Comparison of ENCODE assay signal across 10 cellular contexts in genomic region chr10:13102002-13102794, GRCh38. TPM values are rescaled to one million over a fixed set of nuclear protein-coding genes. Genes with fewer than 3 reads are reported as not detected.
A peak's percentile ranks its signal among the peaks of the same experiment; 100 is the strongest.
DNase-seq lines count a peak whose midpoint lies in the region; ATAC-seq and TF ChIP-seq lines count a peak whose summit lies in the region.
"Had no signal": no experiment of that assay in that cellular context is flagged by ENCODE, and none has a peak within 500 bp of the region (broad histone marks: within the 10 kb centered on the region; RNA-seq: fewer than 3 reads in every experiment).

No MANE protein-coding gene starts in this region.

- in situ Hi-C loops in HAP-1 (cut with MboI; ENCODE audit: low sequenced_read_pairs) = no loop called here

- CTCF ChIA-PET in AG04449 (lab: Yijun Ruan, JAX) = no interaction called here

- DNase-seq in AG04449 (ENCODE audit: low read depth, low spot score) (no peak), LHCN-M2 (ENCODE audit: low read depth) (peak; percentile 45), coronary artery (ENCODE audit: low spot score) (no peak), memory B cell (ENCODE audit: low spot score in 2 of 2) (no peak), HAP-1 (ENCODE audit: low spot score in 2 of 2) (no peak), DMS153 (lab: John Stamatoyannopoulos, UW) (no peak), Karpas-422 (no peak)
- DNase-seq: NCI-H1048 had no signal

- H3K9ac ChIP-seq in Karpas-422 (ENCODE audit: low read length) = no peak overlapping the region

- no peaks in the 10 kb centered on the region for H3K36me3 Mint-ChIP-seq in memory B cell

- no peak overlapping the region for H2AFZ ChIP-seq in Karpas-422 (ENCODE audit: low read length)

- H3K4me1 ChIP-seq in HAP-1 (peaks cover 3% of the 10 kb centered on the region), Karpas-422 (ENCODE audit: low read length) (peaks cover 4% of the 10 kb centered on the region)

- no peaks in the 10 kb centered on the region for H4K20me1 ChIP-seq in Karpas-422 (ENCODE audit: insufficient read depth, low read depth, low read length)

- ATAC-seq in memory B cell (ENCODE audit: low read depth) (no peak), GM18873 (IDR thresholded peaks at IDR 0.05; ENCODE audit: low FRiP score, unreplicated experiment) (no peak)
- ATAC-seq: HCT116 had no signal

- no peaks in the 10 kb centered on the region for H3K9me3 Mint-ChIP-seq in memory B cell

- no peaks in the 10 kb centered on the region for H3K27me3 ChIP-seq in HAP-1 (ENCODE audit: low read depth)
- H3K27me3 ChIP-seq in Karpas-422 (ENCODE audit: low read length) = no peaks in the 10 kb centered on the region

- H3K4me1 Mint-ChIP-seq in memory B cell = peaks cover 20% of the 10 kb centered on the region

- H3K36me3 ChIP-seq in HAP-1 (replicated peaks) (no peaks in the 10 kb centered on the region), Karpas-422 (ENCODE audit: insufficient read depth, low read length) (no peaks in the 10 kb centered on the region)

- H3K79me2 ChIP-seq in Karpas-422 (ENCODE audit: low read length) = no peaks in the 10 kb centered on the region

- H3K27ac Mint-ChIP-seq in memory B cell = peak overlapping the region; percentile 17

- H3K4me2 ChIP-seq in Karpas-422 (ENCODE audit: low read depth, low read length, poor library complexity, severe bottlenecking) = no peak overlapping the region

- POLR2A ChIA-PET in AG04449 (lab: Yijun Ruan, JAX) = no interaction called here

- H3K9me2 ChIP-seq in Karpas-422 (replicated peaks; ENCODE audit: insufficient read depth, low read length) = no peaks in the 10 kb centered on the region

- peak overlapping the region; percentile 89 to 96 for H3K27ac ChIP-seq in coronary artery
- no peak overlapping the region for H3K27ac ChIP-seq in Karpas-422 (ENCODE audit: low read length)

- H3K4me3 ChIP-seq in AG04449 (ENCODE audit: low read depth, low read length) = 0 out of 2 replicates have a peak overlapping the region, but pooled peaks have one; percentile 8
- peak overlapping the region; percentile 69 for H3K4me3 ChIP-seq in coronary artery
- no peak overlapping the region for H3K4me3 ChIP-seq in HAP-1
- H3K4me3 ChIP-seq in Karpas-422 (ENCODE audit: low read length) = no peak overlapping the region

- H3K4me3 Mint-ChIP-seq in memory B cell = no peak overlapping the region

- no peaks in the 10 kb centered on the region for H3K27me3 Mint-ChIP-seq in memory B cell

- no peaks in the 10 kb centered on the region for H3K9me3 ChIP-seq in HAP-1
- no peaks in the 10 kb centered on the region for H3K9me3 ChIP-seq in Karpas-422 (ENCODE audit: low read length)

- TF ChIP-seq CTCF in AG04449 (IDR thresholded peaks at IDR 0.05; ENCODE audit: insufficient read depth, low read length, missing control alignments) (no peak), coronary artery (IDR thresholded peaks at IDR 0.05) (no peak)

RNA-seq across cellular contexts. Expression of gene OPTN, which starts 2.2 kb away (rescaled TPM):
- total RNA-seq in LHCN-M2 (2014; rRNA removed) = 41.9 and 45.1 TPM in 2 replicates
- polyA plus RNA-seq in LHCN-M2 (2012) = 133 TPM
- total RNA-seq in Karpas-422 (2014; rRNA removed; shearing (Covaris generic); ENCODE audit: low replicate concordance) = 0.40 and 0.56 TPM in 2 replicates

RNA-seq across cellular contexts. Expression of gene MCM10, which starts 59.2 kb away (rescaled TPM):
- 26.1 and 29.6 TPM in 2 replicates for total RNA-seq in LHCN-M2 (2014; rRNA removed)
- 5.9 TPM for polyA plus RNA-seq in LHCN-M2 (2012)
- 7.0 and 8.9 TPM in 2 replicates for total RNA-seq in Karpas-422 (2014; rRNA removed; shearing (Covaris generic); ENCODE audit: low replicate concordance)

Comparison
In these comparisons a context has a peak if more than half of its experiments do, and no peak if none do; other contexts are left out.
1. H3K4me3 ChIP-seq: peak in AG04449 (single experiment) and coronary artery (single experiment); none in HAP-1 (single experiment) and Karpas-422 (single experiment).
2. RNA of gene OPTN, which starts 2.2 kb away (total RNA-seq): 41.9 to 45.1 TPM in LHCN-M2; 0.40 to 0.56 TPM in Karpas-422; every median in the first group is over 10 times any median in the second.